In genomic region chr18:24051256-24051947, GRCh38 we compare ENCODE assay signal across 1 cellular context.
A peak's percentile ranks its signal among the peaks of the same experiment; 100 is the strongest.
TF ChIP-seq lines count a peak whose summit lies in the region.

No MANE protein-coding gene starts in this region.

TF ChIP-seq in HepG2, 621 proteins besides CTCF, POLR2A, EP300 and RAD21 (continued from another document and continues in another):
- TF ChIP-seq PBX2 (CRISPR knock-in tag; IDR thresholded peaks at IDR 0.05) (no peak), HOXA7 (CRISPR knock-in tag; IDR thresholded peaks at IDR 0.05) (no peak), HMGXB3 (CRISPR knock-in tag; IDR thresholded peaks at IDR 0.05; ENCODE audit: borderline replicate concordance) (no peak), PAF1 (CRISPR knock-in tag; IDR thresholded peaks at IDR 0.05) (no peak), DRAP1 (CRISPR knock-in tag; IDR thresholded peaks at IDR 0.05) (no peak), PCBP2 (optimal IDR thresholded peaks at IDR 0.05; ENCODE audit: low read depth, low read length, poor library complexity, severe bottlenecking) (no peak), ELK4 (CRISPR knock-in tag; IDR thresholded peaks at IDR 0.05; ENCODE audit: borderline replicate concordance) (no peak), ISL2 (CRISPR knock-in tag; IDR thresholded peaks at IDR 0.05) (peak; percentile 74; the same call in 1 of the 2 replicates), RXRB (CRISPR knock-in tag; IDR thresholded peaks at IDR 0.05; ENCODE audit: borderline replicate concordance) (peak; percentile 75), KDM2A (CRISPR knock-in tag; IDR thresholded peaks at IDR 0.05; ENCODE audit: borderline replicate concordance, low read depth) (peak; percentile 30; the same call in 1 of the 2 replicates), ZSCAN20 (CRISPR knock-in tag; IDR thresholded peaks at IDR 0.05; ENCODE audit: borderline replicate concordance) (no peak), GZF1 (CRISPR knock-in tag; IDR thresholded peaks at IDR 0.05) (no peak), HMG20A (CRISPR knock-in tag; IDR thresholded peaks at IDR 0.05; ENCODE audit: borderline replicate concordance) (peak; percentile 84), FOXP4 (CRISPR knock-in tag; IDR thresholded peaks at IDR 0.05) (peak; percentile 95), ATM (IDR thresholded peaks at IDR 0.05; ENCODE audit: borderline replicate concordance) (no peak), ATF5 (CRISPR knock-in tag; IDR thresholded peaks at IDR 0.05; ENCODE audit: low read depth) (no peak), ELF4 (CRISPR knock-in tag; IDR thresholded peaks at IDR 0.05; ENCODE audit: borderline replicate concordance) (no peak), FLYWCH1 (CRISPR knock-in tag; IDR thresholded peaks at IDR 0.05) (no peak), ZNF678 (CRISPR knock-in tag; IDR thresholded peaks at IDR 0.05) (no peak), TEAD3 (CRISPR knock-in tag; optimal IDR thresholded peaks at IDR 0.05; ENCODE audit: borderline replicate concordance) (no peak), SCMH1 (CRISPR knock-in tag; IDR thresholded peaks at IDR 0.05; ENCODE audit: borderline replicate concordance) (no peak), CC2D1A (CRISPR knock-in tag; IDR thresholded peaks at IDR 0.05) (no peak), ZFP62 (CRISPR knock-in tag; IDR thresholded peaks at IDR 0.05) (no peak), CBX5 (CRISPR knock-in tag; IDR thresholded peaks at IDR 0.05; ENCODE audit: borderline replicate concordance) (no peak), TMF1 (CRISPR knock-in tag; IDR thresholded peaks at IDR 0.05; ENCODE audit: low read depth) (no peak), CEBPG (CRISPR knock-in tag; IDR thresholded peaks at IDR 0.05) (peak; percentile 55; the same call in 1 of the 2 replicates), ZNF280D (CRISPR knock-in tag; IDR thresholded peaks at IDR 0.05) (no peak), MLX (CRISPR knock-in tag; IDR thresholded peaks at IDR 0.05) (peak; percentile 37; the same call in 1 of the 2 replicates), ZNF335 (CRISPR knock-in tag; IDR thresholded peaks at IDR 0.05) (0 out of 2 replicates have a peak, but pooled peaks have one; percentile 26), ZSCAN5A (CRISPR knock-in tag; IDR thresholded peaks at IDR 0.05; ENCODE audit: borderline replicate concordance) (peak; percentile 82; the same call in 1 of the 2 replicates), PRDM15 (CRISPR knock-in tag; IDR thresholded peaks at IDR 0.05) (no peak), ZNF619 (CRISPR knock-in tag; IDR thresholded peaks at IDR 0.05) (no peak), ZNF530 (CRISPR knock-in tag; IDR thresholded peaks at IDR 0.05; ENCODE audit: low read depth) (no peak), HIC2 (CRISPR knock-in tag; IDR thresholded peaks at IDR 0.05; ENCODE audit: low read depth) (no peak), ZMAT3 (CRISPR knock-in tag; conservative IDR thresholded peaks at IDR 0.05) (no peak), PHF20 (CRISPR knock-in tag; IDR thresholded peaks at IDR 0.05) (no peak)
